8 cellular contexts compared by ENCODE assay signal in genomic region chr4:98626350-98626749, GRCh38.
DNase-seq lines count a peak whose midpoint lies in the region; ATAC-seq and TF ChIP-seq lines count a peak whose summit lies in the region.

No MANE protein-coding gene starts in this region.

- no peak overlapping the region for H3K27ac Mint-ChIP-seq in T-helper 2 cell treated with Interferon-gamma antibody and Interleukin-4, amounts not matched to agents 5 μg/mL and 100 μg/mL, for 36 hours

- no peak for TF ChIP-seq CTCF in RWPE1 (conservative IDR thresholded peaks at IDR 0.05; ENCODE audit: low read depth)
- TF ChIP-seq CTCF in retinal pigment epithelial cell (conservative IDR thresholded peaks at IDR 0.05; ENCODE audit: low read depth, low read length): peak; percentile 11

- peaks cover 8% of the 10 kb centered on the region for H3K36me3 Mint-ChIP-seq in T-helper 2 cell treated with Interferon-gamma antibody and Interleukin-4, amounts not matched to agents 5 μg/mL and 100 μg/mL, for 36 hours (ENCODE audit: low read depth)

- DNase-seq in GDM1 (lab: John Stamatoyannopoulos, UW) (peak; percentile 28), RWPE1 (ENCODE audit: low spot score) (peak; percentile 90), epithelial cell of prostate (ENCODE audit: low read depth, low spot score) (peak; percentile 52), retinal pigment epithelial cell (ENCODE audit: low read depth) (no peak), NCI-H1417 (lab: John Stamatoyannopoulos, UW) (no peak)
- DNase-seq in T-helper 2 cell treated with Interferon-gamma antibody and Interleukin-4, amounts not matched to agents 5 μg/mL and 100 μg/mL, for 36 hours (ENCODE audit: low spot score): no peak

- H3K27ac ChIP-seq in RWPE1 (peak overlapping the region; percentile 82), epithelial cell of prostate (peak overlapping the region; percentile 90)

- H3K9me3 Mint-ChIP-seq in T-helper 2 cell treated with Interferon-gamma antibody and Interleukin-4, amounts not matched to agents 5 μg/mL and 100 μg/mL, for 36 hours: no peaks in the 10 kb centered on the region

- H3K4me1 Mint-ChIP-seq in T-helper 2 cell treated with Interferon-gamma antibody and Interleukin-4, amounts not matched to agents 5 μg/mL and 100 μg/mL, for 36 hours (ENCODE audit: low read depth): peaks cover 41% of the 10 kb centered on the region

- no peak overlapping the region for H3K4me3 Mint-ChIP-seq in T-helper 2 cell treated with Interferon-gamma antibody and Interleukin-4, amounts not matched to agents 5 μg/mL and 100 μg/mL, for 36 hours

- POLR2A ChIA-PET in RWPE1 (lab: Yijun Ruan, JAX; ENCODE audit: low non-redundant PET): no interaction called here

- H3K27me3 Mint-ChIP-seq in T-helper 2 cell treated with Interferon-gamma antibody and Interleukin-4, amounts not matched to agents 5 μg/mL and 100 μg/mL, for 36 hours (ENCODE audit: low read depth): no peaks in the 10 kb centered on the region

- H3K4me3 ChIP-seq in retinal pigment epithelial cell (ENCODE audit: low read length): no peak overlapping the region

- CTCF ChIA-PET in RWPE1 (lab: Yijun Ruan, JAX): interaction anchor here (0.7 kb wide), 1 partner anchor 13 kb away, joined by 4 read pairs; no protein-coding TSS in a partner anchor

- no peak for ATAC-seq in GM18498 (IDR thresholded peaks at IDR 0.05; ENCODE audit: unreplicated experiment)
- no peak for ATAC-seq in GM18517 (IDR thresholded peaks at IDR 0.05; ENCODE audit: unreplicated experiment)

Comparison
In these comparisons a context has a peak if more than half of its experiments do, and no peak if none do; other contexts are left out.
1. DNase-seq: peak in GDM1 (single experiment), RWPE1 (single experiment) and epithelial cell of prostate (single experiment); none in retinal pigment epithelial cell (single experiment), NCI-H1417 (0 of 3) and T-helper 2 cell treated with Interferon-gamma antibody and Interleukin-4, amounts not matched to agents 5 μg/mL and 100 μg/mL, for 36 hours (single experiment).